Comparison of ENCODE assay signal across 1 cellular context in genomic region chr11:45885274-45885920, GRCh38.
TF ChIP-seq lines count a peak whose summit lies in the region.

Gene MAPK8IP1 (plus strand): TSS chr11:45885651. CDS start chr11:45885821, 170 bp downstream.

TF ChIP-seq in K562, 482 proteins besides CTCF, POLR2A, EP300 and RAD21 (continued from another document and continues in another):
- TF ChIP-seq ZNF41 (CRISPR knock-in tag; conservative IDR thresholded peaks at IDR 0.05), result no peak
- 0 out of 2 replicates have a peak, but pooled peaks have one; percentile 38 for TF ChIP-seq CTBP1 (IDR thresholded peaks at IDR 0.05; ENCODE audit: borderline replicate concordance)
- TF ChIP-seq ZNF407 (IDR thresholded peaks at IDR 0.05; ENCODE audit: low read depth), result no peak
- TF ChIP-seq E2F5 (CRISPR knock-in tag; IDR thresholded peaks at IDR 0.05), result 0 out of 2 replicates have a peak, but pooled peaks have one; percentile 28
- peak; percentile 37 to 81; a peak in 2 of 4 replicates for TF ChIP-seq MAZ (CRISPR knock-in tag; conservative IDR thresholded peaks at IDR 0.05 in 1 of 2, IDR thresholded peaks at IDR 0.05 in 1 of 2)
- peak; percentile 46 for TF ChIP-seq PRDM10 (IDR thresholded peaks at IDR 0.05; ENCODE audit: partially characterized antibody)
- TF ChIP-seq ZBTB11 (CRISPR knock-in tag; IDR thresholded peaks at IDR 0.05), result 0 out of 6 replicates have a peak, but pooled peaks of 1 of the 3 experiments have one; percentile 31
- TF ChIP-seq EGR1 (conservative IDR thresholded peaks at IDR 0.05), result 0 out of 2 replicates have a peak, but pooled peaks have one; percentile 8
- TF ChIP-seq HMGN3 (IDR thresholded peaks at IDR 0.05; ENCODE audit: borderline replicate concordance, extremely low read depth, insufficient read length, low read depth, low read length), result peak; percentile 63
- TF ChIP-seq ZNF584 (CRISPR knock-in tag; IDR thresholded peaks at IDR 0.05; ENCODE audit: low read depth), result 0 out of 2 replicates have a peak, but pooled peaks have one; percentile 60
- TF ChIP-seq CXXC5 (CRISPR knock-in tag; IDR thresholded peaks at IDR 0.05), result peak; percentile 67
- peak; percentile 40; the same call in 1 of the 2 replicates for TF ChIP-seq PRMT5 (CRISPR knock-in tag; IDR thresholded peaks at IDR 0.05)
- TF ChIP-seq GABPA (tag; conservative IDR thresholded peaks at IDR 0.05; ENCODE audit: low read depth), result 0 out of 2 replicates have a peak, but pooled peaks have one; percentile 21
- TF ChIP-seq ATF3 (IDR thresholded peaks at IDR 0.05), result no peak
- 0 out of 2 replicates have a peak, but pooled peaks have one; percentile 35 for TF ChIP-seq ATF3 (CRISPR knock-in tag; conservative IDR thresholded peaks at IDR 0.05)
- TF ChIP-seq SP1 (CRISPR knock-in tag; IDR thresholded peaks at IDR 0.05), result peak; percentile 69
- TF ChIP-seq USF2 (CRISPR knock-in tag; IDR thresholded peaks at IDR 0.05), result peak; percentile 26; the same call in 1 of the 2 replicates
- peak in 2 of 3 experiments; percentile 34 to 74 for TF ChIP-seq YY1 (IDR thresholded peaks at IDR 0.05; ENCODE audit: borderline replicate concordance in 1 of 3, control insufficient read depth in 1 of 3, extremely low read depth in 1 of 3, insufficient read depth in 3 of 3, insufficient read length in 1 of 3, insufficient replicate concordance in 2 of 3, low read depth in 1 of 3, low read length in 2 of 3)
- TF ChIP-seq MNT (conservative IDR thresholded peaks at IDR 0.05), result no peak; a peak in 1 of 4 replicates
- peak; percentile 72 for TF ChIP-seq HNRNPLL (IDR thresholded peaks at IDR 0.05; ENCODE audit: low read depth, low read length, poor library complexity, severe bottlenecking)
- peak; percentile 56; the same call in 1 of the 2 replicates for TF ChIP-seq ARID4B (CRISPR knock-in tag; IDR thresholded peaks at IDR 0.05)
- no peak for TF ChIP-seq KAT7 (CRISPR knock-in tag; IDR thresholded peaks at IDR 0.05; ENCODE audit: borderline replicate concordance)
- TF ChIP-seq NFIC (IDR thresholded peaks at IDR 0.05), result peak; percentile 18; the same call in 1 of the 2 replicates
